9 cellular contexts compared by ENCODE assay signal in genomic region chr6:113855500-113856010, GRCh38. TPM values are rescaled to one million over a fixed set of nuclear protein-coding genes. Genes with fewer than 3 reads are reported as not detected.
DNase-seq lines count a peak whose midpoint lies in the region; ATAC-seq, FAIRE-seq and TF ChIP-seq lines count a peak whose summit lies in the region.
"Had no signal": no experiment of that assay in that cellular context is flagged by ENCODE, and none has a peak within 500 bp of the region (broad histone marks: within the 10 kb centered on the region; RNA-seq: fewer than 3 reads in every experiment).

No MANE protein-coding gene starts in this region.

- intact Hi-C loops in K562 (cut with micrococcal nuclease): loop anchor here (5.0 kb wide), 4 partner anchors 52 to 1673 kb away; no protein-coding TSS in a partner anchor

- no TSS peak for BruUV-seq in K562 (replicated peaks; lab: Mats Ljungman, UMichigan)

- H3K79me2 ChIP-seq in K562 (ENCODE audit: control insufficient read depth, insufficient read depth, low read length): no peaks in the 10 kb centered on the region

- in situ Hi-C loops in G401 (cut with HindIII; ENCODE audit: low sequenced_read_pairs) (no loop called here), K562 (cut with MboI) (no loop called here)

- no peak overlapping the region for H3K27ac ChIP-seq in K562 (ENCODE audit: extremely low read depth, low read depth, low read length)
- peak overlapping the region; percentile 96 for H3K27ac ChIP-seq in stomach smooth muscle (ENCODE audit: low read length)

- TF ChIP-seq CTCF in NB4 (IDR thresholded peaks at IDR 0.05; ENCODE audit: low read depth, low read length): no peak
- TF ChIP-seq CTCF in K562 (IDR thresholded peaks at IDR 0.05 in 2 of 3, conservative IDR thresholded peaks at IDR 0.05 in 1 of 3; ENCODE audit: insufficient read depth in 2 of 3, low read depth in 1 of 3, low read length in 3 of 3): no peak

- no peak overlapping the region for H3K4me3 ChIP-seq in NB4 (ENCODE audit: low read depth, low read length)
- H3K4me3 ChIP-seq in K562: peak overlapping the region; percentile 35
- H3K4me3 ChIP-seq in stomach smooth muscle (ENCODE audit: low read length in 2 of 2): peak overlapping the region; percentile 89 to 97

- H3K9me3 ChIP-seq in K562 (replicated peaks; ENCODE audit: control insufficient read depth, insufficient read depth, low read depth, low read length) (no peaks in the 10 kb centered on the region), stomach smooth muscle (ENCODE audit: control insufficient read depth in 2 of 2, low read length in 2 of 2) (no peaks in the 10 kb centered on the region)

- peak; percentile 58 for FAIRE-seq in K562 (lab: Jason Lieb, UNC)
- FAIRE-seq: TTC549 had no signal

- peak; percentile 71 for DNase-seq in G401 (ENCODE audit: low spot score)
- DNase-seq in NB4 (ENCODE audit: low read depth): peak; percentile 14
- DNase-seq in K562 (ENCODE audit: extremely low read depth in 1 of 4, low spot score in 3 of 4): peak in 1 of 4 experiments; percentile 9
- DNase-seq in islet precursor cell: peak; percentile 72
- DNase-seq in HPDE6-E6E7 (ENCODE audit: extremely low spot score): no peak
- no peak for DNase-seq in activated CD8-positive, alpha-beta memory T cell treated with anti-CD3 and anti-CD28 coated beads, Interleukin-2, amount 50 U/mL, for 4 hours
- DNase-seq in activated effector memory CD4-positive, alpha-beta T cell treated with Interleukin-2 at 50 U/mL for 16 hours: no peak

- peaks cover 6 to 25% of the 10 kb centered on the region in 2 experiments for H3K4me1 ChIP-seq in K562 (replicated peaks in 1 of 2; ENCODE audit: control insufficient read depth in 2 of 2, insufficient read depth in 2 of 2, low read length in 2 of 2)
- peaks cover 15% of the 10 kb centered on the region for H3K4me1 ChIP-seq in stomach smooth muscle (ENCODE audit: control insufficient read depth, insufficient read depth, low read length)

- TF ChIP-seq POLR2A in NB4 (IDR thresholded peaks at IDR 0.05; ENCODE audit: extremely low read depth, insufficient read length) (no peak), K562 (conservative IDR thresholded peaks at IDR 0.05) (no peak)

- POLR2A ChIA-PET in K562 (lab: Yijun Ruan, JAX): interaction anchor here (0.6 to 0.8 kb wide), 5 partner anchors 32 to 972 kb away, joined by 3 read pairs; no protein-coding TSS in a partner anchor

- no peaks in the 10 kb centered on the region for H3K9me1 ChIP-seq in K562 (ENCODE audit: control insufficient read depth, insufficient read depth, low read length)

- CTCF ChIA-PET in K562 (lab: Yijun Ruan, JAX; ENCODE audit: low intra/inter-chr PET ratio): no interaction called here

- ATAC-seq in K562: no peak

- peak overlapping the region; percentile 35 for H3K4me2 ChIP-seq in K562 (ENCODE audit: insufficient read depth, low read length)

- H4K20me1 ChIP-seq in K562 (replicated peaks; ENCODE audit: control insufficient read depth, insufficient read depth, low read length): no peaks in the 10 kb centered on the region

- TF ChIP-seq EP300 in K562 (IDR thresholded peaks at IDR 0.05; ENCODE audit: low read length): no peak

- H3K9ac ChIP-seq in K562 (ENCODE audit: insufficient read depth in 1 of 2, low read depth in 2 of 2, low read length in 2 of 2) (peak overlapping the region in 1 of 2 experiments; percentile 71; a peak in 1 of 4 replicates), stomach smooth muscle (ENCODE audit: low read length in 2 of 2) (peak overlapping the region; percentile 80 to 98)

- peak overlapping the region; percentile 60 for H2AFZ ChIP-seq in K562 (ENCODE audit: low read depth, low read length)

- 42% methylated on average over 12 of the region's 17 CpGs for WGBS in K562 (ENCODE audit: insufficient coverage, low coverage, missing lambda C conversion rate)

- H3K36me3 ChIP-seq in K562 (ENCODE audit: control insufficient read depth, insufficient read depth, low read length) (no peaks in the 10 kb centered on the region), stomach smooth muscle (ENCODE audit: control insufficient read depth in 2 of 2, insufficient read depth in 2 of 2, low read length in 2 of 2) (no peaks in the 10 kb centered on the region)

- H3K27me3 ChIP-seq in K562 (ENCODE audit: control insufficient read depth in 2 of 2, insufficient read depth in 2 of 2, low read length in 2 of 2) (peaks cover 0 to 15% of the 10 kb centered on the region in 2 experiments; a peak in 2 of 5 replicates), stomach smooth muscle (ENCODE audit: control insufficient read depth in 1 of 2, insufficient read depth in 2 of 2, low read length in 2 of 2) (no peaks in the 10 kb centered on the region)

- TF ChIP-seq RAD21 in K562 (CRISPR knock-in tag; conservative IDR thresholded peaks at IDR 0.05 in 1 of 2, IDR thresholded peaks at IDR 0.05 in 1 of 2): no peak

TF ChIP-seq in K562, 482 proteins besides CTCF, POLR2A, EP300 and RAD21 (continues in another document):
- no peak for TF ChIP-seq ARID4B (CRISPR knock-in tag; IDR thresholded peaks at IDR 0.05)
- no peak for TF ChIP-seq NFIC (IDR thresholded peaks at IDR 0.05)
- no peak for TF ChIP-seq PPARD (CRISPR knock-in tag; IDR thresholded peaks at IDR 0.05)
- TF ChIP-seq JUN (IDR thresholded peaks at IDR 0.05; ENCODE audit: borderline replicate concordance, low read depth, low read length): no peak
- TF ChIP-seq JUN (CRISPR knock-in tag; IDR thresholded peaks at IDR 0.05; ENCODE audit: borderline replicate concordance): no peak
- no peak for TF ChIP-seq FOXP4 (CRISPR knock-in tag; IDR thresholded peaks at IDR 0.05; ENCODE audit: borderline replicate concordance)
- TF ChIP-seq LEF1 (IDR thresholded peaks at IDR 0.05): no peak
- TF ChIP-seq NBN (IDR thresholded peaks at IDR 0.05; ENCODE audit: low read depth): no peak

RNA-seq across cellular contexts. Expression of gene MARCKS, which starts 1.6 kb away (rescaled TPM):
- not detected in 2 replicates for total RNA-seq in G401 (2014; rRNA removed; shearing (Covaris generic))
- 0.09 TPM in 1 of 2 replicates, not detected in the other for total RNA-seq in K562 (2011; cell fraction: chromatin; rRNA removed; ENCODE audit: low replicate concordance)
- total RNA-seq in K562 (2011; cell fraction: nucleolus; rRNA removed): under 0.01 TPM in 1 of 2 replicates, not detected in the other
- total RNA-seq in K562 (2011; cell fraction: nucleoplasm; rRNA removed): 0.15 and 0.23 TPM in 2 replicates
- total RNA-seq in K562 (2014; rRNA removed) (1.9 and 2.5 TPM in 2 replicates), K562 (2014; rRNA removed; fragmentation: Illumina TruSeq; extraction: Trizol) (0.98 and 1.2 TPM in 2 replicates), K562 (2015; rRNA removed; fragmentation: Illumina TruSeq; extraction: Trizol) (0.68 and 0.69 TPM in 2 replicates), K562 (2021) (2.7 and 2.9 TPM in 2 replicates)
- polyA plus RNA-seq in K562 (2011; rRNA removed) (0.09 and 0.15 TPM in 2 replicates), K562 (2014; fragmentation: Illumina TruSeq; extraction: Trizol) (0.89 and 0.91 TPM in 2 replicates), K562 (2014; fragmentation: Nextera tagmentation; extraction: Ambion mirVana) (1 to 10 TPM; 1.0 to 1.9 TPM), K562 (2014; rRNA removed) (1.1 and 1.7 TPM in 2 replicates)
- polyA plus RNA-seq in K562 (2011; cell fraction: cytosol; rRNA removed): 0.06 and 0.07 TPM in 2 replicates
- polyA plus RNA-seq in K562 (2011; cell fraction: nucleus; rRNA removed): 0.06 and 0.07 TPM in 2 replicates
- 1.4 and 6.3 TPM in 2 replicates for polyA plus RNA-seq in K562 (2012)
- 0.03 and 0.07 TPM in 2 replicates for polyA minus RNA-seq in K562 (2011; rRNA and poly(A)+ RNA removed)
- not detected in 2 replicates for polyA minus RNA-seq in K562 (2011; cell fraction: cytosol; rRNA and poly(A)+ RNA removed)
- 0.11 TPM in 1 of 2 replicates, not detected in the other for polyA minus RNA-seq in K562 (2011; cell fraction: nucleus; rRNA and poly(A)+ RNA removed)

Comparison
In these comparisons a context has a peak if more than half of its experiments do, and no peak if none do; other contexts are left out.
1. DNase-seq: peak in G401 (single experiment), NB4 (single experiment) and islet precursor cell (single experiment); none in HPDE6-E6E7 (single experiment), activated CD8-positive, alpha-beta memory T cell treated with anti-CD3 and anti-CD28 coated beads, Interleukin-2, amount 50 U/mL, for 4 hours (single experiment) and activated effector memory CD4-positive, alpha-beta T cell treated with Interleukin-2 at 50 U/mL for 16 hours (single experiment).